8 cellular contexts compared by ENCODE assay signal in the genomic region with DNA sequence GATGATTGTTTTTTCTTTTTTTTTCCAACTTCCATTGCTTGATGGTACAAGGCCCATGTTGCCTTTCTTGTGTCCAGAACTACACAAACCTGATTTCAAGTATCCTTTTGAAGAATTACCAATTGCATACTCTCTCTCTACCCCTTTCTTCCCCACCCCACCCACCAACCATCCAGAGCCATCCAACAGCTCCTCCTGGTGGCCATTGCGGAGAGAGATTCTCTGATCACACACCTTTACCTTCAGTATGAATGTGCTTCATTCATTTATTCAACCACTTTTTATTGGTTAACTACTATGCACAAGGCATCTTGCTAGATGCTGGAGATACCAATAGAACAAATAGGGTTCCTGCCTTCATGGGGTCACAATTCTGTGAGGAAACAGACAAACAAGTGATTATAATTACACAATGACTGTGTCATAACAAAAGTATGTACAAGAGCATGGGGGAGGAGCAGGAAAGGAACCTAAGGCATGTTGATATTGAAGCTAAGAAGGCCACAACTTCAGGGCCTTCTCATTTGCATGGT.
DNase-seq lines count a peak whose midpoint lies in the region; ATAC-seq, FAIRE-seq and TF ChIP-seq lines count a peak whose summit lies in the region.

No MANE protein-coding gene starts in this region.

- peak; percentile 77 for ATAC-seq in PC-3
- no peak for ATAC-seq in HG02885 (IDR thresholded peaks at IDR 0.05; ENCODE audit: poor library complexity, unreplicated experiment)

- H3K27ac ChIP-seq in PC-3 (ENCODE audit: low read length): peak overlapping the region; percentile 68
- H3K27ac ChIP-seq in astrocyte (ENCODE audit: low read depth, low read length): peak overlapping the region; percentile 61
- peak overlapping the region; percentile 5 for H3K27ac ChIP-seq in keratinocyte (ENCODE audit: control insufficient read depth, insufficient read depth, low read length)

- no peaks in the 10 kb centered on the region for H3K9me2 ChIP-seq in PC-3 (replicated peaks; ENCODE audit: low read length)

- no peaks in the 10 kb centered on the region for H3K27me3 ChIP-seq in PC-3 (ENCODE audit: low read length)
- no peaks in the 10 kb centered on the region for H3K27me3 ChIP-seq in astrocyte (ENCODE audit: insufficient read depth, low read length)
- H3K27me3 ChIP-seq in keratinocyte (ENCODE audit: control insufficient read depth, extremely low read depth, insufficient read depth, low read length): no peaks in the 10 kb centered on the region

- POLR2A ChIA-PET in PC-3 (lab: Charles Lee; ENCODE audit: unreplicated experiment): interaction anchor here (0.6 kb wide), 1 partner anchor 1441 kb away, joined by 4 read pairs; no protein-coding TSS in a partner anchor

- BruUV-seq in PC-3 (replicated peaks; lab: Mats Ljungman, UMichigan): no TSS peak

- H3K9me3 Mint-ChIP-seq in CD14-positive monocyte (no peaks in the 10 kb centered on the region), astrocyte (ENCODE audit: unreplicated experiment) (peaks cover 5% of the 10 kb centered on the region)

- peak; percentile 61 for TF ChIP-seq CTCF in CD14-positive monocyte (IDR thresholded peaks at IDR 0.05)
- TF ChIP-seq CTCF in PC-3 (conservative IDR thresholded peaks at IDR 0.05; ENCODE audit: low read depth, low read length): peak; percentile 91
- TF ChIP-seq CTCF in astrocyte (IDR thresholded peaks at IDR 0.05; ENCODE audit: insufficient read depth, low read depth, low read length): peak; percentile 80
- TF ChIP-seq CTCF in keratinocyte (optimal IDR thresholded peaks at IDR 0.05 in 1 of 3, IDR thresholded peaks at IDR 0.05 in 1 of 3, conservative IDR thresholded peaks at IDR 0.05 in 1 of 3; ENCODE audit: extremely low read depth in 1 of 3, insufficient read depth in 2 of 3, low read length in 3 of 3): peak; percentile 74 to 85 (median 81)

- dilution Hi-C loops in keratinocyte (cut with MboI; ENCODE audit: extremely low pct_ligation_motif_present, low sequenced_read_pairs): no loop called here

- CTCF ChIA-PET in PC-3 (lab: Charles Lee): interaction anchor here (0.7 to 1.6 kb wide), 5 partner anchors 173 to 328 kb away, joined by 3 to 12 read pairs (median 4); a partner anchor contains a TSS

- H3K79me2 ChIP-seq in PC-3 (ENCODE audit: low read length) (no peaks in the 10 kb centered on the region), astrocyte (ENCODE audit: insufficient read depth, low read length) (no peaks in the 10 kb centered on the region), keratinocyte (ENCODE audit: control insufficient read depth, insufficient read depth, low read length) (no peaks in the 10 kb centered on the region)

- DNase-seq in CD14-positive monocyte (ENCODE audit: low spot score) (no peak), H4 (ENCODE audit: low spot score) (peak; percentile 32), PC-3 (peak; percentile 72), astrocyte (ENCODE audit: low read depth) (peak; percentile 72), keratinocyte (ENCODE audit: low read depth, low spot score) (no peak)
- DNase-seq in stimulated activated CD8-positive, alpha-beta memory T cell treated with anti-CD3 and anti-CD28 coated beads, Interleukin-4, amount 100 ng/mL, for 48 hours: peak; percentile 61
- DNase-seq in effector CD4-positive, alpha-beta T cell: no peak

- H3K9me3 ChIP-seq in PC-3 (ENCODE audit: low read length) (no peaks in the 10 kb centered on the region), astrocyte (ENCODE audit: insufficient read depth, low read depth, low read length) (no peaks in the 10 kb centered on the region), keratinocyte (ENCODE audit: control insufficient read depth, low read depth, low read length) (no peaks in the 10 kb centered on the region)

- H3K9me1 ChIP-seq in keratinocyte (ENCODE audit: control insufficient read depth, extremely low read depth, insufficient read depth, low read length): no peaks in the 10 kb centered on the region

- H3K4me1 ChIP-seq in PC-3 (ENCODE audit: insufficient read depth, low read length): peaks cover 21% of the 10 kb centered on the region
- peaks cover 17% of the 10 kb centered on the region for H3K4me1 ChIP-seq in astrocyte (ENCODE audit: insufficient read depth, low read length)
- peaks cover 19% of the 10 kb centered on the region for H3K4me1 ChIP-seq in keratinocyte (ENCODE audit: control insufficient read depth, extremely low read depth, insufficient read depth, low read length)

- no peaks in the 10 kb centered on the region for H3K36me3 Mint-ChIP-seq in CD14-positive monocyte
- H3K36me3 Mint-ChIP-seq in astrocyte (ENCODE audit: low read depth, unreplicated experiment): no peaks in the 10 kb centered on the region

- H3K36me3 ChIP-seq in PC-3 (ENCODE audit: low read depth, low read length): no peaks in the 10 kb centered on the region
- H3K36me3 ChIP-seq in astrocyte (ENCODE audit: insufficient read depth, low read length): no peaks in the 10 kb centered on the region
- H3K36me3 ChIP-seq in keratinocyte (ENCODE audit: control insufficient read depth in 2 of 2, extremely low read depth in 1 of 2, insufficient read depth in 2 of 2, low read length in 2 of 2): no peaks in the 10 kb centered on the region

- no peak for FAIRE-seq in astrocyte (lab: Jason Lieb, UNC)
- FAIRE-seq in keratinocyte (lab: Jason Lieb, UNC): no peak

- H3K4me3 ChIP-seq in PC-3 (ENCODE audit: low read length): no peak overlapping the region
- H3K4me3 ChIP-seq in astrocyte (ENCODE audit: insufficient read depth, low read depth, low read length): no peak overlapping the region
- no peak overlapping the region for H3K4me3 ChIP-seq in keratinocyte (ENCODE audit: control insufficient read depth in 2 of 3, extremely low read depth in 1 of 3, insufficient read depth in 2 of 3, low read depth in 1 of 3, low read length in 3 of 3)

- peak overlapping the region; percentile 23 for H3K4me2 ChIP-seq in PC-3 (ENCODE audit: low read length)
- H3K4me2 ChIP-seq in astrocyte (ENCODE audit: low read length): peak overlapping the region; percentile 38
- peak overlapping the region; percentile 45 for H3K4me2 ChIP-seq in keratinocyte (ENCODE audit: control insufficient read depth, extremely low read depth, insufficient read depth, low read depth, low read length)

- H3K4me1 Mint-ChIP-seq in CD14-positive monocyte: no peaks in the 10 kb centered on the region
- peaks cover 18% of the 10 kb centered on the region for H3K4me1 Mint-ChIP-seq in astrocyte (ENCODE audit: low read depth, unreplicated experiment)

- H3K4me3 Mint-ChIP-seq in CD14-positive monocyte (no peak overlapping the region), astrocyte (ENCODE audit: unreplicated experiment) (no peak overlapping the region)

- 0 out of 2 replicates have a peak overlapping the region, but pooled peaks have one; percentile 21 for H2AFZ ChIP-seq in PC-3 (ENCODE audit: low read length)
- H2AFZ ChIP-seq in astrocyte (ENCODE audit: low read depth, low read length): no peak overlapping the region
- no peak overlapping the region for H2AFZ ChIP-seq in keratinocyte (ENCODE audit: control insufficient read depth, low read length)

- H3K27ac Mint-ChIP-seq in CD14-positive monocyte: no peak overlapping the region
- peak overlapping the region; percentile 81 for H3K27ac Mint-ChIP-seq in astrocyte (ENCODE audit: unreplicated experiment)

- peaks cover 7 to 14% (median 13%) of the 10 kb centered on the region in 3 donors for H3K27me3 Mint-ChIP-seq in CD14-positive monocyte (ENCODE audit: low read depth in 3 of 3)
- no peaks in the 10 kb centered on the region for H3K27me3 Mint-ChIP-seq in astrocyte (ENCODE audit: low read depth, unreplicated experiment)

- intact Hi-C loops in CD14-positive monocyte (cut with micrococcal nuclease): loop anchor here (2.0 kb wide), 2 partner anchors 327 to 329 kb away; no protein-coding TSS in a partner anchor
- intact Hi-C loops in PC-3 (cut with micrococcal nuclease): loop anchor here (1.0 to 5.0 kb wide), 4 partner anchors 115 to 330 kb away; a partner anchor contains a TSS

- H3F3A ChIP-seq in PC-3 (ENCODE audit: low read length, unreplicated experiment): no peaks in the 10 kb centered on the region

- H3K9ac ChIP-seq in PC-3 (ENCODE audit: low read length): no peak overlapping the region
- peak overlapping the region; percentile 1 for H3K9ac ChIP-seq in astrocyte (ENCODE audit: low read length)
- no peak overlapping the region for H3K9ac ChIP-seq in keratinocyte (ENCODE audit: control insufficient read depth, extremely low read depth, insufficient read depth, low read length)

- H4K20me1 ChIP-seq in PC-3 (ENCODE audit: low read length) (no peaks in the 10 kb centered on the region), astrocyte (ENCODE audit: insufficient read depth, low read length) (no peaks in the 10 kb centered on the region), keratinocyte (ENCODE audit: control insufficient read depth, extremely low read depth, insufficient read depth, low read length) (no peaks in the 10 kb centered on the region)

Comparison
In these comparisons a context has a peak if more than half of its experiments do, and no peak if none do; other contexts are left out.
1. DNase-seq: peak in H4 (single experiment), PC-3 (single experiment), astrocyte (single experiment) and stimulated activated CD8-positive, alpha-beta memory T cell treated with anti-CD3 and anti-CD28 coated beads, Interleukin-4, amount 100 ng/mL, for 48 hours (single experiment); none in CD14-positive monocyte (single experiment), keratinocyte (single experiment) and effector CD4-positive, alpha-beta T cell (single experiment).
2. H3K27ac ChIP-seq: peak in every context shown above with its lines; median percentile 68 in PC-3; 61 in astrocyte; 5 in keratinocyte.
3. Peak in every context shown above with its lines, with median percentiles within 50 percentile points of each other: CTCF ChIP-seq and H3K4me2 ChIP-seq.